In the genomic region with DNA sequence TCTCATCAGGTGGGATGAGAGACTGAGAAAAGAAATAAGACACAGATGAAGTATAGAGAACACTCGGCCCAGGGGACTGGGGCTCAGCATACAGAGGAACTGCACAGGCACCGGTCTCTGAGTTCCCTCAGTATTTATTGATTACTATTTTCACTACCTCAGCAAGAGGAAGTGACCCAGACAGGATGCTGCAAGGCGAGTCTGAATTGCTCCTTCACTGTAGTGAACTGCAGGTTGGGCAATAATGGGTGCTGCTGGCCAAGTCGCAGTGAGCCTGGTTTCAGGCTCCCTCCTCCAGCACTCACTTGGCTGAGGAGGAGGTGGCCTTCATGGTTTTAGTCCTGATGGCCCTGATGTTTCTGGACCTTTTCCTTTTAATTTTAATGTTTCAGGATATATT, we compare ENCODE assay signal across 2 cellular contexts.
TF ChIP-seq lines count a peak whose summit lies in the region.

No MANE protein-coding gene starts in this region.

TF ChIP-seq in SK-N-SH, 30 proteins besides CTCF, POLR2A, EP300 and RAD21 (continued from another document):
- TF ChIP-seq, protein P1, sequence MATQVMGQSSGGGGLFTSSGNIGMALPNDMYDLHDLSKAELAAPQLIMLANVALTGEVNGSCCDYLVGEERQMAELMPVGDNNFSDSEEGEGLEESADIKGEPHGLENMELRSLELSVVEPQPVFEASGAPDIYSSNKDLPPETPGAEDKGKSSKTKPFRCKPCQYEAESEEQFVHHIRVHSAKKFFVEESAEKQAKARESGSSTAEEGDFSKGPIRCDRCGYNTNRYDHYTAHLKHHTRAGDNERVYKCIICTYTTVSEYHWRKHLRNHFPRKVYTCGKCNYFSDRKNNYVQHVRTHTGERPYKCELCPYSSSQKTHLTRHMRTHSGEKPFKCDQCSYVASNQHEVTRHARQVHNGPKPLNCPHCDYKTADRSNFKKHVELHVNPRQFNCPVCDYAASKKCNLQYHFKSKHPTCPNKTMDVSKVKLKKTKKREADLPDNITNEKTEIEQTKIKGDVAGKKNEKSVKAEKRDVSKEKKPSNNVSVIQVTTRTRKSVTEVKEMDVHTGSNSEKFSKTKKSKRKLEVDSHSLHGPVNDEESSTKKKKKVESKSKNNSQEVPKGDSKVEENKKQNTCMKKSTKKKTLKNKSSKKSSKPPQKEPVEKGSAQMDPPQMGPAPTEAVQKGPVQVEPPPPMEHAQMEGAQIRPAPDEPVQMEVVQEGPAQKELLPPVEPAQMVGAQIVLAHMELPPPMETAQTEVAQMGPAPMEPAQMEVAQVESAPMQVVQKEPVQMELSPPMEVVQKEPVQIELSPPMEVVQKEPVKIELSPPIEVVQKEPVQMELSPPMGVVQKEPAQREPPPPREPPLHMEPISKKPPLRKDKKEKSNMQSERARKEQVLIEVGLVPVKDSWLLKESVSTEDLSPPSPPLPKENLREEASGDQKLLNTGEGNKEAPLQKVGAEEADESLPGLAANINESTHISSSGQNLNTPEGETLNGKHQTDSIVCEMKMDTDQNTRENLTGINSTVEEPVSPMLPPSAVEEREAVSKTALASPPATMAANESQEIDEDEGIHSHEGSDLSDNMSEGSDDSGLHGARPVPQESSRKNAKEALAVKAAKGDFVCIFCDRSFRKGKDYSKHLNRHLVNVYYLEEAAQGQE (IDR thresholded peaks at IDR 0.05; ENCODE audit: low read depth, low read length), result no peak
- TF ChIP-seq IRF3 (IDR thresholded peaks at IDR 0.05; ENCODE audit: low read depth, low read length), result no peak
- no peak for TF ChIP-seq TEAD4 (IDR thresholded peaks at IDR 0.05; ENCODE audit: borderline replicate concordance, insufficient read depth)
- no peak for TF ChIP-seq SIN3A (IDR thresholded peaks at IDR 0.05; ENCODE audit: borderline replicate concordance, low read depth, low read length)
- TF ChIP-seq RCOR1 (IDR thresholded peaks at IDR 0.05; ENCODE audit: low read length), result no peak
- TF ChIP-seq SMC3 (IDR thresholded peaks at IDR 0.05; ENCODE audit: low read depth, low read length), result no peak
- TF ChIP-seq MXI1 (IDR thresholded peaks at IDR 0.05; ENCODE audit: low read depth, low read length), result no peak
TF ChIP-seq in SK-N-SH: peak in this region for 0.

TF ChIP-seq in SK-N-SH treated with all-trans-retinoic acid at 6 μM for 48 hours, 23 proteins besides CTCF, POLR2A, EP300 and RAD21 (continued from another document):
- TF ChIP-seq POU6F1 (CRISPR knock-in tag; IDR thresholded peaks at IDR 0.05; ENCODE audit: borderline replicate concordance, low read depth) (no peak), CSRNP3 (CRISPR knock-in tag; IDR thresholded peaks at IDR 0.05) (no peak), ZNF565 (CRISPR knock-in tag; conservative IDR thresholded peaks at IDR 0.05; ENCODE audit: low read depth) (no peak), ZNF8 (CRISPR knock-in tag; IDR thresholded peaks at IDR 0.05) (no peak), RARB (CRISPR knock-in tag; IDR thresholded peaks at IDR 0.05) (no peak), PATZ1 (CRISPR knock-in tag; IDR thresholded peaks at IDR 0.05; ENCODE audit: borderline replicate concordance) (no peak), CSDC2 (CRISPR knock-in tag; IDR thresholded peaks at IDR 0.05) (no peak), OSR1 (CRISPR knock-in tag; IDR thresholded peaks at IDR 0.05) (no peak), ZNF70 (CRISPR knock-in tag; IDR thresholded peaks at IDR 0.05) (no peak), PPARA (CRISPR knock-in tag; IDR thresholded peaks at IDR 0.05; ENCODE audit: borderline replicate concordance) (no peak), TOX (CRISPR knock-in tag; IDR thresholded peaks at IDR 0.05; ENCODE audit: borderline replicate concordance) (no peak)
- TF ChIP-seq, protein P2, sequence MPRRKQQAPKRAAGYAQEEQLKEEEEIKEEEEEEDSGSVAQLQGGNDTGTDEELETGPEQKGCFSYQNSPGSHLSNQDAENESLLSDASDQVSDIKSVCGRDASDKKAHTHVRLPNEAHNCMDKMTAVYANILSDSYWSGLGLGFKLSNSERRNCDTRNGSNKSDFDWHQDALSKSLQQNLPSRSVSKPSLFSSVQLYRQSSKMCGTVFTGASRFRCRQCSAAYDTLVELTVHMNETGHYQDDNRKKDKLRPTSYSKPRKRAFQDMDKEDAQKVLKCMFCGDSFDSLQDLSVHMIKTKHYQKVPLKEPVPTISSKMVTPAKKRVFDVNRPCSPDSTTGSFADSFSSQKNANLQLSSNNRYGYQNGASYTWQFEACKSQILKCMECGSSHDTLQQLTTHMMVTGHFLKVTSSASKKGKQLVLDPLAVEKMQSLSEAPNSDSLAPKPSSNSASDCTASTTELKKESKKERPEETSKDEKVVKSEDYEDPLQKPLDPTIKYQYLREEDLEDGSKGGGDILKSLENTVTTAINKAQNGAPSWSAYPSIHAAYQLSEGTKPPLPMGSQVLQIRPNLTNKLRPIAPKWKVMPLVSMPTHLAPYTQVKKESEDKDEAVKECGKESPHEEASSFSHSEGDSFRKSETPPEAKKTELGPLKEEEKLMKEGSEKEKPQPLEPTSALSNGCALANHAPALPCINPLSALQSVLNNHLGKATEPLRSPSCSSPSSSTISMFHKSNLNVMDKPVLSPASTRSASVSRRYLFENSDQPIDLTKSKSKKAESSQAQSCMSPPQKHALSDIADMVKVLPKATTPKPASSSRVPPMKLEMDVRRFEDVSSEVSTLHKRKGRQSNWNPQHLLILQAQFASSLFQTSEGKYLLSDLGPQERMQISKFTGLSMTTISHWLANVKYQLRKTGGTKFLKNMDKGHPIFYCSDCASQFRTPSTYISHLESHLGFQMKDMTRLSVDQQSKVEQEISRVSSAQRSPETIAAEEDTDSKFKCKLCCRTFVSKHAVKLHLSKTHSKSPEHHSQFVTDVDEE (CRISPR knock-in tag; IDR thresholded peaks at IDR 0.05), result no peak
TF ChIP-seq in SK-N-SH treated with all-trans-retinoic acid at 6 μM for 48 hours: peak in this region for 0.
